ENCODE assay signal across 7 cellular contexts in the genomic region with DNA sequence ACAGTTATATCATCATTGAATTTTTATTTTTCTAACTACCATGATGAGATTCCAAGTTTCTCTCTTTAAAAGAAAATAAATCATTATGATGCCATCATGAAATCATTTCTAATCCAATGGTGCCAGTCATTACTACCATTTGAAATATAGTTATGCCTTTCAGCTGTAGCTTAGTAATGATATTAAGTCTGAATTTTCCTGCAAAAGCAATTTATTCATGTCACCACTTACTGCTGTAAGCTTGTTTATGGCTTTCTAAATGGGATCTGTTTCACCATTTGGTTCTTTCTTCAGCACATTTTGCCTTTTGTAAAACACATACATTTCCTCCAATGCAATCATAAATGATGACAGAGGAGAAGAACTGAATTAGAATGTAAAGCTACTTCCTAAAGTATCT.
"Had no signal": no experiment of that assay in that cellular context is flagged by ENCODE, and none has a peak within 500 bp of the region (broad histone marks: within the 10 kb centered on the region; RNA-seq: fewer than 3 reads in every experiment).

No MANE protein-coding gene starts in this region.

- DNase-seq: GM23248, GOT3, H7, HFFc6, IMR-90 had no signal

- H3K27ac ChIP-seq: GM23248 had no signal

- H3K4me3 Mint-ChIP-seq: HFFc6 had no signal

- H2AFZ ChIP-seq: GM23248 had no signal

- H3K4me1 ChIP-seq: HAP-1 had no signal

- H3K9ac ChIP-seq: GM23248 had no signal

- H3K9me3 ChIP-seq: HAP-1 had no signal

- H3K4me3 ChIP-seq: GM23248, HAP-1, K562 had no signal

- H3K27ac Mint-ChIP-seq: HFFc6 had no signal

- H3K36me3 ChIP-seq: HAP-1 had no signal
